12 cellular contexts compared by ENCODE assay signal in the genomic region with DNA sequence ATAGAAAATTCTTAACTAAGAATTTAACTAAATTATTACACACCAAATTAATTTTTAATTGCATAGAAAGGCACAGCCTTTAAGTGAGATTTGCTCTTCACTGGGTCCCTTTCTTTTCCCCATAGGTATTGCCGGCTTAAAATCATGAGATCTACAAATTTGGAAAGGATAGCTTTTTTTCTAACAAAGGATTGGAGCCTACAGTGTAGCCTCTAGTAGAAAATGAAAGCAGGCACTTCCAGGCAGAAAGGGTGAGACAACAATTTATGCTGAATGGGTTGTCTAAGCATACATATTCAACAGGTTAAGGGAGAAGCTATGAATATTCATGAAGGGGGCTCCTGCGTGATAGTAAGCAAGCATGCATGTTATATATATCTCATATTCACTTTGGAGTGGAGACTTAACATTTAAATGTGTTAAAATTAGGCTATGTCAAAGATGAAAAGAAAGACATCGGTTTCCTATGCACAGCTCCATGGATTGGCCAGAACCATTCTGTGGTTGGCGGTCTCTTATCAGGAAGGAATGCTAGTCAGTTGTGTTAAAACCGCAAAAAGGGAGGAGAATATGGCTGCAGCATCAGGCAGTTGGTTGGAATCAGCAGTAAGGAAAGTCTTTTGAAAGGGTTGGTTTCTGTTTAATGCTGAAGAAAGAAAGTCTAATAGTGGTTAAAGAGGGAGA.
DNase-seq lines count a peak whose midpoint lies in the region; FAIRE-seq and TF ChIP-seq lines count a peak whose summit lies in the region.
"Had no signal": no experiment of that assay in that cellular context is flagged by ENCODE, and none has a peak within 500 bp of the region (broad histone marks: within the 10 kb centered on the region; RNA-seq: fewer than 3 reads in every experiment).

No MANE protein-coding gene starts in this region.

- H3K27ac Mint-ChIP-seq in brain = peak overlapping the region; percentile 29 to 92 (median 67)
- peak overlapping the region; percentile 64 for H3K27ac Mint-ChIP-seq in neural progenitor cell
- H3K27ac Mint-ChIP-seq: activated T-helper 2 cell treated with anti-CD3 and anti-CD28 coated beads, Interferon-gamma antibody, Interleukin-2, Interleukin-4, amounts not matched to agents 10 μg/mL and 5 μg/mL and 100 μg/mL, durations not matched to agents 14 hours and 24 hours and 36 hours; dendritic cell treated with granulocyte-macrophage colony-stimulating factor and Interleukin-4, amounts not matched to agents 40 ng/mL and 50 ng/mL, for 4 days had no signal

- DNase-seq in GM19239 (ENCODE audit: insufficient read length, low spot score) (no peak), NCI-H2107 treated with DMSO at 0.1 percent for 48 hours (lab: John Stamatoyannopoulos, UW; ENCODE audit: unreplicated experiment) (peak; percentile 93), neural progenitor cell (ENCODE audit: low spot score) (no peak), esophagus squamous epithelium (lab: John Stamatoyannopoulos, UW) (no peak), dorsolateral prefrontal cortex (no peak), GM10248 (ENCODE audit: extremely low spot score) (no peak), NCI-H2171 treated with DMSO at 0.1 percent for 48 hours (lab: John Stamatoyannopoulos, UW) (no peak)
- DNase-seq: mucosa of descending colon, NCI-H146 had no signal

- peak; percentile 8 for FAIRE-seq in GM19239 (lab: Jason Lieb, UNC)

- H3K4me2 ChIP-seq in neural progenitor cell = no peak overlapping the region

- H3K36me3 Mint-ChIP-seq in brain = no peaks in the 10 kb centered on the region
- no peaks in the 10 kb centered on the region for H3K36me3 Mint-ChIP-seq in neural progenitor cell

- H3K9me3 ChIP-seq in neural progenitor cell (ENCODE audit: low read depth) (no peaks in the 10 kb centered on the region), esophagus squamous epithelium (no peaks in the 10 kb centered on the region)
- H3K9me3 ChIP-seq: mucosa of descending colon had no signal

- TF ChIP-seq CTCF in brain (conservative IDR thresholded peaks at IDR 0.05) = no peak
- no peak for TF ChIP-seq CTCF in neural progenitor cell (IDR thresholded peaks at IDR 0.05)
- no peak for TF ChIP-seq CTCF in esophagus squamous epithelium (IDR thresholded peaks at IDR 0.05)
- no peak for TF ChIP-seq CTCF in dorsolateral prefrontal cortex (IDR thresholded peaks at IDR 0.05 in 54 of 56, conservative IDR thresholded peaks at IDR 0.05 in 2 of 56; ENCODE audit: low read depth in 1 of 56, partially characterized antibody in 56 of 56)
- no peak for TF ChIP-seq CTCF in GM10248 (IDR thresholded peaks at IDR 0.05; ENCODE audit: control extremely low read depth, extremely low read depth, low read depth, missing control alignments)

- WGBS in esophagus squamous epithelium, 2 donors = 61 to 62% methylated on average over 5 of the region's 5 CpGs

- no peaks in the 10 kb centered on the region for H3K27me3 ChIP-seq in neural progenitor cell
- no peaks in the 10 kb centered on the region for H3K27me3 ChIP-seq in esophagus squamous epithelium
- H3K27me3 ChIP-seq in dorsolateral prefrontal cortex = peaks cover 0 to 4% (median 0%) of the 10 kb centered on the region in 45 donors

- no peaks in the 10 kb centered on the region for H3F3A ChIP-seq in neural progenitor cell (ENCODE audit: low read depth)

- H3K4me1 Mint-ChIP-seq in brain (peaks cover 20% of the 10 kb centered on the region), neural progenitor cell (peaks cover 16% of the 10 kb centered on the region)

- H3K4me3 ChIP-seq in neural progenitor cell = no peak overlapping the region
- no peak overlapping the region for H3K4me3 ChIP-seq in esophagus squamous epithelium
- peak overlapping the region in 18 of 59 donors; percentile 2 to 41 (median 18) for H3K4me3 ChIP-seq in dorsolateral prefrontal cortex
- H3K4me3 ChIP-seq: mucosa of descending colon had no signal

- H3K36me3 ChIP-seq in neural progenitor cell (no peaks in the 10 kb centered on the region), esophagus squamous epithelium (no peaks in the 10 kb centered on the region)

- POLR2A ChIA-PET in GM10248 (lab: Yijun Ruan, JAX) = no interaction called here

- H3K4me3 Mint-ChIP-seq in brain (peak overlapping the region in 3 of 5 experiments; percentile 34 to 75 (median 61)), neural progenitor cell (no peak overlapping the region)
- H3K4me3 Mint-ChIP-seq: dendritic cell treated with granulocyte-macrophage colony-stimulating factor and Interleukin-4, amounts not matched to agents 40 ng/mL and 50 ng/mL, for 4 days had no signal

- H3K27ac ChIP-seq in neural progenitor cell (no peak overlapping the region), esophagus squamous epithelium (no peak overlapping the region), dorsolateral prefrontal cortex (no peak overlapping the region)

- H3K4me1 ChIP-seq in neural progenitor cell (no peaks in the 10 kb centered on the region), esophagus squamous epithelium (no peaks in the 10 kb centered on the region)

- H3K27me3 Mint-ChIP-seq in brain = no peaks in the 10 kb centered on the region
- H3K27me3 Mint-ChIP-seq in neural progenitor cell (ENCODE audit: insufficient read depth, low read depth) = no peaks in the 10 kb centered on the region

- no peak for TF ChIP-seq POLR2A in esophagus squamous epithelium (IDR thresholded peaks at IDR 0.05)

- H3K9me3 Mint-ChIP-seq in brain (peaks cover 8 to 18% (median 9%) of the 10 kb centered on the region in 5 experiments), neural progenitor cell (peaks cover 9% of the 10 kb centered on the region)

- H3K9ac ChIP-seq in neural progenitor cell = no peak overlapping the region

- intact Hi-C loops in esophagus squamous epithelium (cut with DNase I) = no loop called here
- intact Hi-C loops in dorsolateral prefrontal cortex (cut with DNase I) = no loop called here

- CTCF ChIA-PET in GM10248 (lab: Yijun Ruan, JAX) = interaction anchor here (0.7 kb wide), 1 partner anchor 9 kb away, joined by 3 read pairs; no protein-coding TSS in a partner anchor

- H3K79me2 ChIP-seq in neural progenitor cell (ENCODE audit: low read depth) = no peaks in the 10 kb centered on the region

- peak overlapping the region; percentile 88 for H2AFZ ChIP-seq in neural progenitor cell (replicated peaks)

- H4K20me1 ChIP-seq in neural progenitor cell (ENCODE audit: low read depth) = no peaks in the 10 kb centered on the region
